In the genomic region with DNA sequence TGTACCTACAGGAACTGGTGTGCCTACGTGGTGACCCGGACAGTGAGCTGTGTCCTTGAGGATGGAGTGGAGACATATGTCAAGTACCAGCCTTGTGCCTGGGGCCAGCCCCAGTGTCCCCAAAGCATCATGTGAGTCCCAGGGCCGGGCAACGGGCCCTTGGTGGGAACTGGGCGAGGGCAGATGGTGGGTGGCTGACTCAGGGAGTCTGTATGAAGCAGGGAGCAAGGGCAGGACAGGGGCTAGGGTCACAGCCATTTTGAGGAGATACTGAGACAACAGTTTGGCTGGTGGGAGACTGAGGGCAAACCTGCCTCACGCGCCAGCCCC, we compare ENCODE assay signal across 10 cellular contexts. TPM values are rescaled to one million over a fixed set of nuclear protein-coding genes. Genes with fewer than 3 reads are reported as not detected.
DNase-seq lines count a peak whose midpoint lies in the region; ATAC-seq, FAIRE-seq and TF ChIP-seq lines count a peak whose summit lies in the region.
"Had no signal": no experiment of that assay in that cellular context is flagged by ENCODE, and none has a peak within 500 bp of the region (broad histone marks: within the 10 kb centered on the region; RNA-seq: fewer than 3 reads in every experiment).

No MANE protein-coding gene starts in this region.

- H3K27ac ChIP-seq in left lung (peak overlapping the region; percentile 0 to 38), spleen (peak overlapping the region in 7 of 8 donors; percentile 62 to 97 (median 85))
- H3K27ac ChIP-seq: parathyroid adenoma had no signal

- no peaks in the 10 kb centered on the region for H3K9me3 Mint-ChIP-seq in activated naive CD8-positive, alpha-beta T cell treated with anti-CD3 and anti-CD28 coated beads for 36 hours

- H3K9me3 ChIP-seq in left lung (no peaks in the 10 kb centered on the region), spleen (no peaks in the 10 kb centered on the region)

- H3K4me1 ChIP-seq in left lung (peaks cover 22 to 66% of the 10 kb centered on the region in 2 donors), spleen (peaks cover 21 to 99% (median 52%) of the 10 kb centered on the region in 6 donors)

- peak overlapping the region; percentile 8 for H3K27ac Mint-ChIP-seq in activated naive CD8-positive, alpha-beta T cell treated with anti-CD3 and anti-CD28 coated beads for 36 hours

- no peaks in the 10 kb centered on the region for H3K36me3 Mint-ChIP-seq in activated naive CD8-positive, alpha-beta T cell treated with anti-CD3 and anti-CD28 coated beads for 36 hours

- FAIRE-seq in H54 (lab: Jason Lieb, UNC): no peak

- no peak for ATAC-seq in left lung

- no peak for TF ChIP-seq CTCF in HFF-Myc (IDR thresholded peaks at IDR 0.05; ENCODE audit: low read depth, low read length, missing control alignments)
- TF ChIP-seq CTCF in left lung (IDR thresholded peaks at IDR 0.05): no peak
- no peak for TF ChIP-seq CTCF in spleen (IDR thresholded peaks at IDR 0.05 in 8 of 11, conservative IDR thresholded peaks at IDR 0.05 in 3 of 11)

- H3K4me3 Mint-ChIP-seq in activated naive CD8-positive, alpha-beta T cell treated with anti-CD3 and anti-CD28 coated beads for 36 hours: no peak overlapping the region

- TF ChIP-seq POLR2A in spleen (IDR thresholded peaks at IDR 0.05) (no peak), H54 (IDR thresholded peaks at IDR 0.05; ENCODE audit: low read depth, low read length) (no peak)

- H3K4me3 ChIP-seq in HFF-Myc (replicated peaks; ENCODE audit: low read depth, low read length): peak overlapping the region; percentile 93
- peak overlapping the region; percentile 45 for H3K4me3 ChIP-seq in left lung
- peak overlapping the region; percentile 28 to 65 (median 42) for H3K4me3 ChIP-seq in spleen

- DNase-seq in HFF-Myc (ENCODE audit: extremely low read depth, low read depth): no peak
- no peak for DNase-seq in activated naive CD8-positive, alpha-beta T cell treated with anti-CD3 and anti-CD28 coated beads for 36 hours
- DNase-seq in left lung: no peak
- peak; percentile 77 for DNase-seq in spleen
- no peak for DNase-seq in H54 (ENCODE audit: insufficient read length, low spot score)
- DNase-seq in SIG-M5 treated with dmso at 0.1 percent for 504 hours (lab: John Stamatoyannopoulos, UW; ENCODE audit: unreplicated experiment): no peak
- DNase-seq in HPDE6-E6E7 (ENCODE audit: extremely low spot score): no peak
- DNase-seq: anterior cingulate cortex, T1000 had no signal

- intact Hi-C loops in left lung (cut with DNase I): loop anchor here in 1 of 2 donors (10.0 kb wide), 2 partner anchors 45 to 115 kb away; a partner anchor contains a TSS
- intact Hi-C loops in spleen (cut with DNase I; ENCODE audit: low total_unique reads): no loop called here

- 68 to 81% (median 76%) methylated on average over 6 to 7 of the region's 7 CpGs for WGBS in spleen, 5 donors

- H3K36me3 ChIP-seq in left lung: peaks cover 0 to 5% of the 10 kb centered on the region in 2 donors
- peaks cover 0 to 23% (median 0%) of the 10 kb centered on the region in 6 donors for H3K36me3 ChIP-seq in spleen

- H3K4me1 Mint-ChIP-seq in activated naive CD8-positive, alpha-beta T cell treated with anti-CD3 and anti-CD28 coated beads for 36 hours: peaks cover 28% of the 10 kb centered on the region

- peaks cover 0 to 13% of the 10 kb centered on the region in 2 donors for H3K27me3 ChIP-seq in left lung
- no peaks in the 10 kb centered on the region for H3K27me3 ChIP-seq in spleen (replicated peaks in 1 of 7)

- H3K27me3 Mint-ChIP-seq in activated naive CD8-positive, alpha-beta T cell treated with anti-CD3 and anti-CD28 coated beads for 36 hours: no peaks in the 10 kb centered on the region

RNA-seq across cellular contexts. Expression of a gene that starts 1.7 kb away (rescaled TPM):
- total RNA-seq in activated naive CD8-positive, alpha-beta T cell treated with anti-CD3 and anti-CD28 coated beads for 36 hours: under 1 TPM; 0.62 to 0.76 TPM
- total RNA-seq in left lung (100 to 1,000 TPM; 151 to 161 TPM), spleen (100 to 1,000 TPM in 6 of 7 donors, 10 to 100 TPM in 1; 62.5 to 152 (median 112) TPM)
- 10 to 100 TPM; 18.3 to 71.4 (median 40.7) TPM for polyA plus RNA-seq in spleen

RNA-seq across cellular contexts. Expression of a gene that starts 6.5 kb away (rescaled TPM):
- total RNA-seq in activated naive CD8-positive, alpha-beta T cell treated with anti-CD3 and anti-CD28 coated beads for 36 hours: 10 to 100 TPM; 12.6 to 12.8 TPM
- 10 to 100 TPM in 1 of 2 donors, 1 to 10 TPM in 1; 4.6 to 11.5 TPM for total RNA-seq in left lung
- 1 to 10 TPM; 3.3 to 8.3 (median 3.6) TPM for total RNA-seq in spleen
- 1 to 10 TPM; 3.3 to 6.4 (median 4.4) TPM for polyA plus RNA-seq in spleen

RNA-seq across cellular contexts. Expression of a gene that starts 8.7 kb away (rescaled TPM):
- 100 to 1,000 TPM; 282 to 290 TPM for total RNA-seq in activated naive CD8-positive, alpha-beta T cell treated with anti-CD3 and anti-CD28 coated beads for 36 hours
- total RNA-seq in left lung (100 to 1,000 TPM; 294 to 407 TPM), spleen (100 to 1,000 TPM; 197 to 292 (median 235) TPM)
- 100 to 1,000 TPM; 418 to 556 (median 523) TPM for polyA plus RNA-seq in spleen

RNA-seq across cellular contexts. Expression of a gene that starts 28.6 kb away (rescaled TPM):
- 10 to 100 TPM; 14.8 to 15.2 TPM for total RNA-seq in activated naive CD8-positive, alpha-beta T cell treated with anti-CD3 and anti-CD28 coated beads for 36 hours
- total RNA-seq in left lung: 10 to 100 TPM; 12.0 to 20.6 TPM
- 10 to 100 TPM; 11.6 to 18.6 (median 14.9) TPM for total RNA-seq in spleen
- 10 to 100 TPM in 1 of 3 donors, 1 to 10 TPM in 2; 7.1 to 10.5 (median 8.0) TPM for polyA plus RNA-seq in spleen

RNA-seq across cellular contexts. Expression of a gene that starts 38.8 kb away (rescaled TPM):
- total RNA-seq in activated naive CD8-positive, alpha-beta T cell treated with anti-CD3 and anti-CD28 coated beads for 36 hours: 1 to 10 TPM; 8.8 to 9.8 TPM
- total RNA-seq in left lung: 1 to 10 TPM; 2.8 to 3.4 TPM
- total RNA-seq in spleen: under 1 TPM in 4 of 7 donors, not detected in 3; 0.27 to 0.82 (median 0.47) TPM
- polyA plus RNA-seq in spleen: under 1 TPM; 0.17 to 0.61 (median 0.42) TPM

Comparison
In these comparisons a context has a peak if more than half of its experiments do, and no peak if none do; other contexts are left out.
1. H3K4me3 ChIP-seq: peak in every context shown above with its lines; median percentile 93 in HFF-Myc; 45 in left lung; 42 in spleen.
2. RNA of a gene that starts 1.7 kb away (total RNA-seq): 151 to 161 TPM in left lung and 62.5 to 152 TPM in spleen; 0.62 to 0.76 TPM in activated naive CD8-positive, alpha-beta T cell treated with anti-CD3 and anti-CD28 coated beads for 36 hours; every median in the first group is over 10 times any median in the second.